ENCODE assay signal across 6 cellular contexts in genomic region chr2:219551863-219552381, GRCh38. TPM values are rescaled to one million over a fixed set of nuclear protein-coding genes. Genes with fewer than 3 reads are reported as not detected.
DNase-seq lines count a peak whose midpoint lies in the region; TF ChIP-seq lines count a peak whose summit lies in the region.

No MANE protein-coding gene starts in this region.

- peak overlapping the region; percentile 73 for H3K4me3 Mint-ChIP-seq in activated CD4-positive, alpha-beta T cell treated with anti-CD3 and anti-CD28 coated beads, Interleukin-2, amount 10 ng/mL, durations not matched to agents 7 days and 5 days
- peak overlapping the region; percentile 88 for H3K4me3 Mint-ChIP-seq in type B pancreatic cell

- H3K4me1 ChIP-seq in NT2/D1 (ENCODE audit: insufficient read depth, insufficient read length), result peaks cover 14% of the 10 kb centered on the region
- H3K4me1 ChIP-seq in right atrium auricular region, result peaks cover 0 to 19% of the 10 kb centered on the region in 2 donors

- peaks cover 2% of the 10 kb centered on the region for H3K4me1 Mint-ChIP-seq in activated CD4-positive, alpha-beta T cell treated with anti-CD3 and anti-CD28 coated beads, Interleukin-2, amount 10 ng/mL, durations not matched to agents 7 days and 5 days
- H3K4me1 Mint-ChIP-seq in type B pancreatic cell (ENCODE audit: unreplicated experiment), result no peaks in the 10 kb centered on the region

- peaks cover 26% of the 10 kb centered on the region for H3K27me3 Mint-ChIP-seq in activated CD4-positive, alpha-beta T cell treated with anti-CD3 and anti-CD28 coated beads, Interleukin-2, amount 10 ng/mL, durations not matched to agents 7 days and 5 days
- peaks cover 11% of the 10 kb centered on the region for H3K27me3 Mint-ChIP-seq in type B pancreatic cell

- H3K4me3 ChIP-seq in NT2/D1 (ENCODE audit: insufficient read length, low read depth) (peak overlapping the region; percentile 69), right atrium auricular region (peak overlapping the region; percentile 45 to 57)

- H3K27ac ChIP-seq in right atrium auricular region, result peak overlapping the region; percentile 57 to 68

- no peaks in the 10 kb centered on the region for H3K36me3 Mint-ChIP-seq in activated CD4-positive, alpha-beta T cell treated with anti-CD3 and anti-CD28 coated beads, Interleukin-2, amount 10 ng/mL, durations not matched to agents 7 days and 5 days (ENCODE audit: low read depth)
- H3K36me3 Mint-ChIP-seq in type B pancreatic cell, result peaks cover 4% of the 10 kb centered on the region

- no peaks in the 10 kb centered on the region for H3K9me3 Mint-ChIP-seq in activated CD4-positive, alpha-beta T cell treated with anti-CD3 and anti-CD28 coated beads, Interleukin-2, amount 10 ng/mL, durations not matched to agents 7 days and 5 days
- no peaks in the 10 kb centered on the region for H3K9me3 Mint-ChIP-seq in type B pancreatic cell

- CTCF ChIA-PET in activated CD4-positive, alpha-beta T cell treated with anti-CD3 and anti-CD28 coated beads, Interleukin-2, amount 10 ng/mL, durations not matched to agents 7 days and 5 days (lab: Charles Lee), result interaction anchor here (1.1 to 5.7 kb wide), 5 partner anchors 8 to 53 kb away, joined by 3 to 25 read pairs (median 6); partner anchors contain the start of genes CHPF, GMPPA and TMEM198

- TF ChIP-seq CTCF in right atrium auricular region (IDR thresholded peaks at IDR 0.05), result no peak
- no peak for TF ChIP-seq CTCF in type B pancreatic cell (conservative IDR thresholded peaks at IDR 0.05)

- H3K36me3 ChIP-seq in NT2/D1 (ENCODE audit: insufficient read depth, insufficient read length, low read length) (peaks cover 60% of the 10 kb centered on the region), right atrium auricular region (peaks cover 9% of the 10 kb centered on the region)

- H3K27ac Mint-ChIP-seq in activated CD4-positive, alpha-beta T cell treated with anti-CD3 and anti-CD28 coated beads, Interleukin-2, amount 10 ng/mL, durations not matched to agents 7 days and 5 days, result peak overlapping the region; percentile 60
- H3K27ac Mint-ChIP-seq in type B pancreatic cell, result no peak overlapping the region

- H3K27me3 ChIP-seq in NT2/D1 (ENCODE audit: insufficient read depth, insufficient read length), result peaks cover 43% of the 10 kb centered on the region
- H3K27me3 ChIP-seq in right atrium auricular region, result no peaks in the 10 kb centered on the region

- no peak for DNase-seq in activated CD4-positive, alpha-beta T cell treated with anti-CD3 and anti-CD28 coated beads, Interleukin-2, amount 10 ng/mL, durations not matched to agents 7 days and 5 days
- no peak for DNase-seq in activated CD4-positive, alpha-beta T cell treated with anti-CD3 and anti-CD28 coated beads, Interleukin-2, amount 50 U/mL, for 4 hours
- peak; percentile 62 for DNase-seq in NT2/D1 (ENCODE audit: low read depth, low spot score)
- DNase-seq in right atrium auricular region (ENCODE audit: low spot score), result peak; percentile 62
- no peak for DNase-seq in type B pancreatic cell (ENCODE audit: extremely low spot score, unreplicated experiment)
- DNase-seq in NCI-H2196 treated with DMSO at 0.1 percent for 48 hours (lab: John Stamatoyannopoulos, UW; ENCODE audit: unreplicated experiment), result no peak

- POLR2A ChIA-PET in activated CD4-positive, alpha-beta T cell treated with anti-CD3 and anti-CD28 coated beads, Interleukin-2, amount 10 ng/mL, durations not matched to agents 7 days and 5 days (lab: Charles Lee), result no interaction called here

- peak overlapping the region; percentile 81 for H3K9ac ChIP-seq in NT2/D1 (ENCODE audit: insufficient read length, low read depth)

- H3K9me3 ChIP-seq in NT2/D1 (ENCODE audit: insufficient read depth, low read length), result no peaks in the 10 kb centered on the region
- no peaks in the 10 kb centered on the region for H3K9me3 ChIP-seq in right atrium auricular region

RNA-seq across cellular contexts. Expression of gene TMEM198, which starts 8.1 kb away (rescaled TPM):
- under 1 TPM; 0.44 to 0.69 TPM for total RNA-seq in activated CD4-positive, alpha-beta T cell treated with anti-CD3 and anti-CD28 coated beads, Interleukin-2, amount 10 ng/mL, durations not matched to agents 7 days and 5 days
- total RNA-seq in right atrium auricular region (1 to 10 TPM; 1.8 to 4.3 TPM), type B pancreatic cell (ENCODE audit: low replicate concordance) (7.8 and 9.7 TPM in 2 replicates)

RNA-seq across cellular contexts. Expression of gene CHPF, which starts 8.3 kb away (rescaled TPM):
- total RNA-seq in activated CD4-positive, alpha-beta T cell treated with anti-CD3 and anti-CD28 coated beads, Interleukin-2, amount 10 ng/mL, durations not matched to agents 7 days and 5 days, result 1 to 10 TPM; 6.4 to 7.8 TPM
- total RNA-seq in right atrium auricular region, result 100 to 1,000 TPM; 206 to 228 TPM
- 47.5 and 73.7 TPM in 2 replicates for total RNA-seq in type B pancreatic cell (ENCODE audit: low replicate concordance)

RNA-seq across cellular contexts. Expression of gene OBSL1, which starts 19.4 kb away (rescaled TPM):
- total RNA-seq in activated CD4-positive, alpha-beta T cell treated with anti-CD3 and anti-CD28 coated beads, Interleukin-2, amount 10 ng/mL, durations not matched to agents 7 days and 5 days, result not detected
- 100 to 1,000 TPM; 150 to 157 TPM for total RNA-seq in right atrium auricular region
- 118 and 197 TPM in 2 replicates for total RNA-seq in type B pancreatic cell (ENCODE audit: low replicate concordance)

RNA-seq across cellular contexts. Expression of gene INHA, which starts 20.2 kb away (rescaled TPM):
- not detected for total RNA-seq in activated CD4-positive, alpha-beta T cell treated with anti-CD3 and anti-CD28 coated beads, Interleukin-2, amount 10 ng/mL, durations not matched to agents 7 days and 5 days
- total RNA-seq in right atrium auricular region (10 to 100 TPM in 1 of 2 donors, 1 to 10 TPM in 1; 1.0 to 28.3 TPM), type B pancreatic cell (ENCODE audit: low replicate concordance) (1.2 and 1.3 TPM in 2 replicates)

RNA-seq across cellular contexts. Expression of gene ASIC4, which starts 37.6 kb away (rescaled TPM):
- total RNA-seq in activated CD4-positive, alpha-beta T cell treated with anti-CD3 and anti-CD28 coated beads, Interleukin-2, amount 10 ng/mL, durations not matched to agents 7 days and 5 days, result not detected
- total RNA-seq in right atrium auricular region (not detected), type B pancreatic cell (ENCODE audit: low replicate concordance) (0.79 and 0.99 TPM in 2 replicates)

Comparison
In these comparisons a context has a peak if more than half of its experiments do, and no peak if none do; other contexts are left out.
1. DNase-seq: peak in NT2/D1 (single experiment) and right atrium auricular region (single experiment); none in activated CD4-positive, alpha-beta T cell treated with anti-CD3 and anti-CD28 coated beads, Interleukin-2, amount 10 ng/mL, durations not matched to agents 7 days and 5 days (single experiment), activated CD4-positive, alpha-beta T cell treated with anti-CD3 and anti-CD28 coated beads, Interleukin-2, amount 50 U/mL, for 4 hours (0 of 2), type B pancreatic cell (single experiment) and NCI-H2196 treated with DMSO at 0.1 percent for 48 hours (single experiment).
2. RNA of gene OBSL1, which starts 19.4 kb away (total RNA-seq): 118 to 197 TPM in type B pancreatic cell and 150 to 157 TPM in right atrium auricular region; not detected in activated CD4-positive, alpha-beta T cell treated with anti-CD3 and anti-CD28 coated beads, Interleukin-2, amount 10 ng/mL, durations not matched to agents 7 days and 5 days; every median in the first group is over 100 times any median in the second.